In genomic region chr2:18401471-18401870, GRCh38 we compare ENCODE assay signal across 32 cellular contexts.
"Had no signal": no experiment of that assay in that cellular context is flagged by ENCODE, and none has a peak within 500 bp of the region (broad histone marks: within the 10 kb centered on the region; RNA-seq: fewer than 3 reads in every experiment).

No MANE protein-coding gene starts in this region.

- H3K27me3 ChIP-seq: ascending aorta, breast epithelium, cardiac muscle cell, colonic mucosa, esophagus muscularis mucosa, gastrocnemius medialis, heart left ventricle had no signal

- H3K27ac ChIP-seq: ascending aorta, breast epithelium, cardiac muscle cell, colonic mucosa, esophagus muscularis mucosa, foreskin keratinocyte, gastrocnemius medialis, heart left ventricle, WERI-Rb-1 had no signal

- H3K4me1 Mint-ChIP-seq: activated B cell treated with CpG ODN at 0.5 μM for 24 hours; activated CD4-positive, alpha-beta memory T cell treated with anti-CD3 and anti-CD28 coated beads, Interleukin-2, amount 10 ng/mL, durations not matched to agents 7 days and 5 days; activated CD4-positive, alpha-beta T cell treated with anti-CD3 and anti-CD28 coated beads, Interleukin-2, amount 10 ng/mL, durations not matched to agents 7 days and 5 days; activated naive CD4-positive, alpha-beta T cell treated with anti-CD3 and anti-CD28 coated beads, Interleukin-2, amount 10 ng/mL, durations not matched to agents 7 days and 5 days; activated naive CD8-positive, alpha-beta T cell treated with anti-CD3 and anti-CD28 coated beads, Interleukin-2, amount 10 ng/mL, durations not matched to agents 7 days and 5 days; brain; T-cell had no signal

- H3K4me3 ChIP-seq: ascending aorta, breast epithelium, cardiac muscle cell, colonic mucosa, esophagus muscularis mucosa, gastrocnemius medialis, heart left ventricle had no signal

- H3K36me3 Mint-ChIP-seq: activated naive CD4-positive, alpha-beta T cell treated with anti-CD3 and anti-CD28 coated beads, Interleukin-2, amount 10 ng/mL, durations not matched to agents 7 days and 5 days; activated naive CD4-positive, alpha-beta T cell treated with anti-CD3 and anti-CD28 coated beads, Interleukin-2, amount 50 U/mL, for 72 hours; activated naive CD8-positive, alpha-beta T cell treated with anti-CD3 and anti-CD28 coated beads, Interleukin-2, amount 10 ng/mL, durations not matched to agents 7 days and 5 days; brain; T-cell had no signal

- H3K36me3 ChIP-seq: ascending aorta, breast epithelium, cardiac muscle cell, colonic mucosa, esophagus muscularis mucosa, gastrocnemius medialis, heart left ventricle, WERI-Rb-1 had no signal

- H3K9me3 Mint-ChIP-seq: activated B cell treated with CpG ODN at 0.5 μM for 24 hours; activated CD4-positive, alpha-beta memory T cell treated with anti-CD3 and anti-CD28 coated beads, Interleukin-2, amount 10 ng/mL, durations not matched to agents 7 days and 5 days; activated CD4-positive, alpha-beta T cell treated with anti-CD3 and anti-CD28 coated beads, Interleukin-2, amount 10 ng/mL, durations not matched to agents 7 days and 5 days; activated naive CD4-positive, alpha-beta T cell treated with anti-CD3 and anti-CD28 coated beads, Interleukin-2, amount 10 ng/mL, durations not matched to agents 7 days and 5 days; activated naive CD4-positive, alpha-beta T cell treated with anti-CD3 and anti-CD28 coated beads, Interleukin-2, amount 50 U/mL, for 72 hours; activated naive CD8-positive, alpha-beta T cell treated with anti-CD3 and anti-CD28 coated beads, Interleukin-2, amount 10 ng/mL, durations not matched to agents 7 days and 5 days; activated T-cell treated with anti-CD3 and anti-CD28 coated beads, Interleukin-2, amount 50 U/mL, for 24 hours; activated T-cell treated with anti-CD3 and anti-CD28 coated beads, Interleukin-2, amount 50 U/mL, for 72 hours; brain; T-cell; T-helper 1 cell treated with Interleukin-12 subunit alpha and Interleukin-12 subunit beta and Interleukin-4 antibody, amounts not matched to agents 30 μg/mL and 1 μg/mL, for 36 hours had no signal

- H3K27me3 Mint-ChIP-seq: activated naive CD4-positive, alpha-beta T cell treated with anti-CD3 and anti-CD28 coated beads, Interleukin-2, amount 10 ng/mL, durations not matched to agents 7 days and 5 days had no signal

- H3K9me3 ChIP-seq: ascending aorta, breast epithelium, colonic mucosa, esophagus muscularis mucosa, gastrocnemius medialis, heart left ventricle had no signal

- H3K27ac Mint-ChIP-seq: activated B cell treated with CpG ODN at 0.5 μM for 24 hours; activated CD4-positive, alpha-beta memory T cell treated with anti-CD3 and anti-CD28 coated beads, Interleukin-2, amount 10 ng/mL, durations not matched to agents 7 days and 5 days; activated CD4-positive, alpha-beta T cell treated with anti-CD3 and anti-CD28 coated beads, Interleukin-2, amount 10 ng/mL, durations not matched to agents 7 days and 5 days; activated naive CD4-positive, alpha-beta T cell treated with anti-CD3 and anti-CD28 coated beads, Interleukin-2, amount 10 ng/mL, durations not matched to agents 7 days and 5 days; activated naive CD4-positive, alpha-beta T cell treated with anti-CD3 and anti-CD28 coated beads, Interleukin-2, amount 50 U/mL, for 72 hours; activated naive CD8-positive, alpha-beta T cell treated with anti-CD3 and anti-CD28 coated beads, Interleukin-2, amount 10 ng/mL, durations not matched to agents 7 days and 5 days; activated T-cell treated with anti-CD3 and anti-CD28 coated beads, Interleukin-2, amount 50 U/mL, for 24 hours; activated T-cell treated with anti-CD3 and anti-CD28 coated beads, Interleukin-2, amount 50 U/mL, for 72 hours; brain; T-cell; T-helper 1 cell treated with Interleukin-12 subunit alpha and Interleukin-12 subunit beta and Interleukin-4 antibody, amounts not matched to agents 30 μg/mL and 1 μg/mL, for 36 hours had no signal

- ATAC-seq: activated CD4-positive, CD25-positive, alpha-beta regulatory T cell treated with anti-CD3 and anti-CD28 coated beads, Interleukin-2, amount 50 U/mL, for 24 hours; activated naive CD4-positive, alpha-beta T cell treated with anti-CD3 and anti-CD28 coated beads, Interleukin-2, amount 50 U/mL, for 72 hours; activated T-cell treated with anti-CD3 and anti-CD28 coated beads, Interleukin-2, amount 50 U/mL, for 72 hours; foreskin keratinocyte; gastrocnemius medialis; heart left ventricle; T-cell had no signal

- H3K4me3 Mint-ChIP-seq: activated B cell treated with CpG ODN at 0.5 μM for 24 hours; activated CD4-positive, alpha-beta memory T cell treated with anti-CD3 and anti-CD28 coated beads, Interleukin-2, amount 10 ng/mL, durations not matched to agents 7 days and 5 days; activated CD4-positive, alpha-beta T cell treated with anti-CD3 and anti-CD28 coated beads, Interleukin-2, amount 10 ng/mL, durations not matched to agents 7 days and 5 days; activated naive CD4-positive, alpha-beta T cell treated with anti-CD3 and anti-CD28 coated beads, Interleukin-2, amount 10 ng/mL, durations not matched to agents 7 days and 5 days; activated naive CD8-positive, alpha-beta T cell treated with anti-CD3 and anti-CD28 coated beads, Interleukin-2, amount 10 ng/mL, durations not matched to agents 7 days and 5 days; activated T-cell treated with anti-CD3 and anti-CD28 coated beads, Interleukin-2, amount 50 U/mL, for 24 hours; activated T-cell treated with anti-CD3 and anti-CD28 coated beads, Interleukin-2, amount 50 U/mL, for 72 hours; brain; T-cell; T-helper 1 cell treated with Interleukin-12 subunit alpha and Interleukin-12 subunit beta and Interleukin-4 antibody, amounts not matched to agents 30 μg/mL and 1 μg/mL, for 36 hours had no signal

- H3K4me1 ChIP-seq: ascending aorta, breast epithelium, colonic mucosa, foreskin keratinocyte, heart left ventricle had no signal

- DNase-seq: activated B cell treated with CpG ODN at 0.5 μM for 24 hours; activated CD4-positive, alpha-beta memory T cell treated with anti-CD3 and anti-CD28 coated beads, Interleukin-2, amount 10 ng/mL, durations not matched to agents 7 days and 5 days; activated CD4-positive, alpha-beta T cell treated with anti-CD3 and anti-CD28 coated beads, Interleukin-2, amount 10 ng/mL, durations not matched to agents 7 days and 5 days; activated CD4-positive, alpha-beta T cell treated with anti-CD3 and anti-CD28 coated beads, Interleukin-2, amount 50 U/mL, for 4 hours; activated CD8-positive, alpha-beta memory T cell treated with anti-CD3 and anti-CD28 coated beads, Interleukin-2, amount 50 U/mL, for 48 hours; activated gamma-delta T cell; activated naive CD4-positive, alpha-beta T cell; activated naive CD4-positive, alpha-beta T cell treated with anti-CD3 and anti-CD28 coated beads, Interleukin-2, amount 10 ng/mL, durations not matched to agents 7 days and 5 days; activated naive CD8-positive, alpha-beta T cell treated with anti-CD3 and anti-CD28 coated beads, Interleukin-2, amount 10 ng/mL, durations not matched to agents 7 days and 5 days; activated T-cell treated with anti-CD3 and anti-CD28 coated beads for 4 hours; activated T-cell treated with anti-CD3 and anti-CD28 coated beads, Interleukin-2, amount 50 U/mL, for 24 hours; activated T-cell treated with anti-CD3 and anti-CD28 coated beads, Interleukin-2, amount 50 U/mL, for 72 hours; central memory CD4-positive, alpha-beta T cell; cerebellar nuclear complex; colonic mucosa; effector CD8-positive, alpha-beta T cell; erythroblast; foreskin keratinocyte; gastrocnemius medialis; glutamatergic neuron; heart left ventricle; T-cell; T1000; WERI-Rb-1 had no signal
